Comparison of ENCODE assay signal across 10 cellular contexts in genomic region chr7:151754688-151755130, GRCh38.
DNase-seq lines count a peak whose midpoint lies in the region; ATAC-seq, FAIRE-seq and TF ChIP-seq lines count a peak whose summit lies in the region.
"Had no signal": no experiment of that assay in that cellular context is flagged by ENCODE, and none has a peak within 500 bp of the region (broad histone marks: within the 10 kb centered on the region; RNA-seq: fewer than 3 reads in every experiment).

No MANE protein-coding gene starts in this region.

- FAIRE-seq in astrocyte (lab: Jason Lieb, UNC), result no peak

- H2AFZ ChIP-seq in H9 (ENCODE audit: low read length), result no peak overlapping the region
- no peak overlapping the region for H2AFZ ChIP-seq in astrocyte (ENCODE audit: low read depth, low read length)
- no peak overlapping the region for H2AFZ ChIP-seq in mesenchymal stem cell (ENCODE audit: low read depth, low read length)

- H2BK120ac ChIP-seq in H9 (ENCODE audit: low read depth, low read length, poor library complexity, severe bottlenecking), result no peak overlapping the region
- peak overlapping the region; percentile 77 for H2BK120ac ChIP-seq in mesenchymal stem cell (ENCODE audit: low read depth, low read length)

- H3K79me1 ChIP-seq in H9 (ENCODE audit: insufficient read depth, low read depth, low read length, poor library complexity, severe bottlenecking) (no peaks in the 10 kb centered on the region), mesenchymal stem cell (replicated peaks; ENCODE audit: low read length, poor library complexity, severe bottlenecking) (no peaks in the 10 kb centered on the region)

- peak overlapping the region in 1 of 3 experiments; percentile 91; a peak in 2 of 7 replicates for H3K27ac Mint-ChIP-seq in H9
- H3K27ac Mint-ChIP-seq in astrocyte (ENCODE audit: unreplicated experiment), result peak overlapping the region; percentile 86

- H3K14ac ChIP-seq in H9 (ENCODE audit: insufficient read depth, low read length), result 0 out of 2 replicates have a peak overlapping the region, but pooled peaks have one; percentile 51
- H3K14ac ChIP-seq in mesenchymal stem cell (ENCODE audit: low read length in 2 of 2), result peak overlapping the region in 1 of 2 experiments; percentile 2

- DNase-seq in H9, result no peak
- no peak for DNase-seq in astrocyte (ENCODE audit: low read depth)
- no peak for DNase-seq in mesenchymal stem cell
- no peak for DNase-seq in T-helper 9 cell
- DNase-seq in GM20000 (ENCODE audit: low spot score), result no peak
- DNase-seq in retina, result no peak

- H3K9me3 Mint-ChIP-seq in H9 (no peaks in the 10 kb centered on the region; a peak in 3 of 5 replicates), astrocyte (ENCODE audit: unreplicated experiment) (no peaks in the 10 kb centered on the region)
- H3K9me3 Mint-ChIP-seq: CD8-positive, alpha-beta T cell had no signal

- H3K36me3 ChIP-seq in astrocyte (ENCODE audit: insufficient read depth, low read length), result no peaks in the 10 kb centered on the region
- H3K36me3 ChIP-seq in mesenchymal stem cell (ENCODE audit: control insufficient read depth in 1 of 2, insufficient read depth in 2 of 2, low read depth in 1 of 2, low read length in 2 of 2), result no peaks in the 10 kb centered on the region
- no peaks in the 10 kb centered on the region for H3K36me3 ChIP-seq in stomach smooth muscle (ENCODE audit: control insufficient read depth in 2 of 2, insufficient read depth in 2 of 2, low read length in 2 of 2)

- H3K9ac ChIP-seq in H9 (ENCODE audit: extremely low read depth, insufficient read length, low read length), result no peak overlapping the region
- H3K9ac ChIP-seq in astrocyte (ENCODE audit: low read length), result no peak overlapping the region
- no peak overlapping the region for H3K9ac ChIP-seq in mesenchymal stem cell (ENCODE audit: low read length)
- no peak overlapping the region for H3K9ac ChIP-seq in stomach smooth muscle (ENCODE audit: low read length in 2 of 2)

- H3K18ac ChIP-seq in H9 (ENCODE audit: insufficient read length, low read depth, low read length), result peak overlapping the region; percentile 47
- peak overlapping the region; percentile 88 to 90 for H3K18ac ChIP-seq in mesenchymal stem cell (ENCODE audit: low read depth in 1 of 2, low read length in 2 of 2)

- no CpG with 5 or more reads among the region's 17 CpGs for WGBS in H9 (ENCODE audit: extremely low coverage, insufficient read length, low lambda C conversion rate)
- WGBS in mesenchymal stem cell, result 74% methylated on average over 13 of the region's 17 CpGs

- no peak for ATAC-seq in GM18511 (IDR thresholded peaks at IDR 0.05; ENCODE audit: unreplicated experiment)
- ATAC-seq: CD8-positive, alpha-beta T cell had no signal

- H2BK15ac ChIP-seq in H9 (ENCODE audit: low read depth, low read length), result no peak overlapping the region
- H2BK15ac ChIP-seq in mesenchymal stem cell (ENCODE audit: low read depth, poor library complexity, severe bottlenecking), result peak overlapping the region; percentile 83

- H3K27me3 Mint-ChIP-seq in H9 (ENCODE audit: low read depth), result peaks cover 19% of the 10 kb centered on the region
- H3K27me3 Mint-ChIP-seq in astrocyte (ENCODE audit: low read depth, unreplicated experiment), result peaks cover 4% of the 10 kb centered on the region

- H3K27ac ChIP-seq in H9 (ENCODE audit: insufficient read length, low read depth, low read length) (peak overlapping the region; percentile 48), astrocyte (ENCODE audit: low read depth, low read length) (peak overlapping the region; percentile 84), mesenchymal stem cell (ENCODE audit: low read length, poor library complexity, severe bottlenecking) (peak overlapping the region; percentile 76), stomach smooth muscle (ENCODE audit: low read length) (peak overlapping the region; percentile 70)

- TF ChIP-seq CTCF in H9 (conservative IDR thresholded peaks at IDR 0.05), result no peak
- TF ChIP-seq CTCF in astrocyte (IDR thresholded peaks at IDR 0.05; ENCODE audit: insufficient read depth, low read depth, low read length), result no peak
- TF ChIP-seq CTCF in GM20000 (IDR thresholded peaks at IDR 0.05; ENCODE audit: extremely low read depth, missing control alignments), result no peak

- H3K4me2 ChIP-seq in H9 (ENCODE audit: insufficient read depth, insufficient read length, low read length) (no peak overlapping the region), astrocyte (ENCODE audit: low read length) (no peak overlapping the region), mesenchymal stem cell (ENCODE audit: low read length, poor library complexity, severe bottlenecking) (no peak overlapping the region)

- H3K4me1 Mint-ChIP-seq in H9, result peaks cover 27 to 39% of the 10 kb centered on the region in 2 experiments
- H3K4me1 Mint-ChIP-seq in astrocyte (ENCODE audit: low read depth, unreplicated experiment), result peaks cover 33% of the 10 kb centered on the region

- no peak overlapping the region for H3T11ph ChIP-seq in H9 (ENCODE audit: low read length)

- H3K36me3 Mint-ChIP-seq in H9 (ENCODE audit: insufficient read depth in 1 of 3, low read depth in 3 of 3), result no peaks in the 10 kb centered on the region
- no peaks in the 10 kb centered on the region for H3K36me3 Mint-ChIP-seq in astrocyte (ENCODE audit: low read depth, unreplicated experiment)

- H3K79me2 ChIP-seq in H9 (ENCODE audit: insufficient read depth, low read length) (no peaks in the 10 kb centered on the region), astrocyte (ENCODE audit: insufficient read depth, low read length) (no peaks in the 10 kb centered on the region)

- H3K4ac ChIP-seq in H9 (ENCODE audit: low read depth, low read length) (no peak overlapping the region), mesenchymal stem cell (ENCODE audit: low read depth in 1 of 2, low read length in 2 of 2) (peak overlapping the region; percentile 15 to 50)

- no peaks in the 10 kb centered on the region for H3K23me2 ChIP-seq in H9 (ENCODE audit: insufficient read length, low read depth, low read length, poor library complexity, severe bottlenecking)

- H4K91ac ChIP-seq in H9 (ENCODE audit: insufficient read length, low read depth, low read length) (no peak overlapping the region), mesenchymal stem cell (ENCODE audit: low read length) (peak overlapping the region; percentile 98)

- H3K4me3 ChIP-seq in astrocyte (ENCODE audit: insufficient read depth, low read depth, low read length) (no peak overlapping the region), mesenchymal stem cell (ENCODE audit: insufficient read depth in 1 of 2, low read depth in 1 of 2, low read length in 2 of 2) (no peak overlapping the region), stomach smooth muscle (ENCODE audit: low read length in 2 of 2) (peak overlapping the region in 1 of 2 donors; percentile 8)
- H3K4me3 ChIP-seq: mucosa of descending colon had no signal

- H4K20me1 ChIP-seq in H9 (ENCODE audit: control insufficient read depth, insufficient read depth, insufficient read length) (no peaks in the 10 kb centered on the region), astrocyte (ENCODE audit: insufficient read depth, low read length) (no peaks in the 10 kb centered on the region)

- H2BK12ac ChIP-seq in H9 (ENCODE audit: insufficient read length, low read depth, low read length) (peak overlapping the region; percentile 98), mesenchymal stem cell (ENCODE audit: low read length in 2 of 2) (peak overlapping the region; percentile 57 to 81)

- H4K5ac ChIP-seq in H9 (ENCODE audit: insufficient read length, low read depth, low read length), result peak overlapping the region; percentile 72

- H2AK5ac ChIP-seq in H9 (ENCODE audit: insufficient read length, low read length) (no peak overlapping the region), mesenchymal stem cell (ENCODE audit: low read length, severe bottlenecking) (peak overlapping the region; percentile 94)

- H3K27me3 ChIP-seq in H9 (ENCODE audit: insufficient read depth, low read length), result no peaks in the 10 kb centered on the region
- H3K27me3 ChIP-seq in astrocyte (ENCODE audit: insufficient read depth, low read length), result no peaks in the 10 kb centered on the region
- peaks cover 0 to 8% of the 10 kb centered on the region in 2 experiments for H3K27me3 ChIP-seq in mesenchymal stem cell (ENCODE audit: control insufficient read depth in 1 of 2, insufficient read depth in 1 of 2, low read length in 2 of 2)
- no peaks in the 10 kb centered on the region for H3K27me3 ChIP-seq in stomach smooth muscle (ENCODE audit: control insufficient read depth in 1 of 2, insufficient read depth in 2 of 2, low read length in 2 of 2)

- H2BK20ac ChIP-seq in H9 (ENCODE audit: low read depth, low read length, poor library complexity, severe bottlenecking), result no peak overlapping the region

- peak overlapping the region; percentile 29 for H4K8ac ChIP-seq in H9 (replicated peaks; ENCODE audit: insufficient read length, low read depth, low read length)
- H4K8ac ChIP-seq in mesenchymal stem cell (ENCODE audit: low read length), result peak overlapping the region; percentile 92

- H3K9me3 ChIP-seq in H9 (ENCODE audit: control insufficient read depth, low read depth, low read length) (no peaks in the 10 kb centered on the region), astrocyte (ENCODE audit: insufficient read depth, low read depth, low read length) (no peaks in the 10 kb centered on the region), mesenchymal stem cell (ENCODE audit: control insufficient read depth, low read length) (no peaks in the 10 kb centered on the region), stomach smooth muscle (ENCODE audit: control insufficient read depth in 2 of 2, low read length in 2 of 2) (no peaks in the 10 kb centered on the region)
- H3K9me3 ChIP-seq: mucosa of descending colon had no signal

- H2BK5ac ChIP-seq in H9 (ENCODE audit: insufficient read length, low read length) (no peak overlapping the region), mesenchymal stem cell (ENCODE audit: low read depth, low read length, poor library complexity, severe bottlenecking) (peak overlapping the region; percentile 12)

- H3K23ac ChIP-seq in H9 (ENCODE audit: insufficient read length, low read depth, low read length), result no peak overlapping the region
- no peak overlapping the region for H3K23ac ChIP-seq in mesenchymal stem cell (ENCODE audit: low read length in 2 of 2)

- H3K56ac ChIP-seq in H9 (ENCODE audit: insufficient read length, low read depth, low read length), result no peak overlapping the region

- H3K4me3 Mint-ChIP-seq in H9 (no peak overlapping the region), astrocyte (ENCODE audit: unreplicated experiment) (peak overlapping the region; percentile 57)
- H3K4me3 Mint-ChIP-seq: CD8-positive, alpha-beta T cell had no signal

- H3K4me1 ChIP-seq in H9 (ENCODE audit: insufficient read depth, low read length) (peaks cover 4% of the 10 kb centered on the region; the same call in 1 of the 2 replicates), astrocyte (ENCODE audit: insufficient read depth, low read length) (peaks cover 48% of the 10 kb centered on the region), mesenchymal stem cell (ENCODE audit: control insufficient read depth, insufficient read depth, low read depth, low read length) (peaks cover 30% of the 10 kb centered on the region), stomach smooth muscle (ENCODE audit: control insufficient read depth, insufficient read depth, low read length) (peaks cover 58% of the 10 kb centered on the region)
